In the genomic region with DNA sequence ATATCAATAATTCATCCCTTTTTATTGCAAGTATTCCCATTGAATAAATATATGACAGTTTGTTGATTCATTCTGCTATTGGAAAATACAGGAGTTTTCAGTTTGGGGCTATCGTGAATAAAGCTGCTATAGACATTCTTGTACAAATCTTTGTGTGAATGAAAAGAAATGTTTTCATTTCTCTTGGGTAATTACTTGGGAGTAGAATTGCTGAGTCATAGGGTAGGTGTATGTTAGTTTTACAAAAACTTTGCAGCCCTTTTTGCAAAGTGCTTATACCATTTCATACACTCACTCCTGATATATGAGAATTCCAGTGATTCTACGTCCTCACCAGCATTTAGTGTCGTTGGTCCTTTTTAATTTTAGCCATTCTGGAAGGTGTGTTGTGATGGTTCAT, we compare ENCODE assay signal across 35 cellular contexts. TPM values are rescaled to one million over a fixed set of nuclear protein-coding genes. Genes with fewer than 3 reads are reported as not detected.
"Had no signal": no experiment of that assay in that cellular context is flagged by ENCODE, and none has a peak within 500 bp of the region (broad histone marks: within the 10 kb centered on the region; RNA-seq: fewer than 3 reads in every experiment).

No MANE protein-coding gene starts in this region.

- DNase-seq: activated CD4-positive, alpha-beta memory T cell treated with anti-CD3 and anti-CD28 coated beads, Interleukin-2, amount 10 ng/mL, durations not matched to agents 7 days and 5 days; activated CD4-positive, alpha-beta T cell treated with anti-CD3 and anti-CD28 coated beads for 36 hours; activated CD4-positive, alpha-beta T cell treated with anti-CD3 and anti-CD28 coated beads, Interleukin-2, amount 10 ng/mL, durations not matched to agents 24 days and 14 days; activated CD4-positive, CD25-positive, alpha-beta regulatory T cell; activated CD4-positive, CD25-positive, alpha-beta regulatory T cell treated with anti-CD3 and anti-CD28 coated beads, Interleukin-2, amount 50 U/mL, for 72 hours; activated CD8-positive, alpha-beta memory T cell treated with anti-CD3 and anti-CD28 coated beads, Interleukin-2, amount 50 U/mL, for 48 hours; activated gamma-delta T cell; activated naive CD4-positive, alpha-beta T cell; activated naive CD4-positive, alpha-beta T cell treated with anti-CD3 and anti-CD28 coated beads, Interleukin-2, amount 10 ng/mL, durations not matched to agents 7 days and 5 days; activated naive CD8-positive, alpha-beta T cell treated with anti-CD3 and anti-CD28 coated beads, Interleukin-2, amount 10 ng/mL, durations not matched to agents 7 days and 5 days; activated T-cell treated with anti-CD3 and anti-CD28 coated beads for 4 hours; activated T-cell treated with anti-CD3 and anti-CD28 coated beads, Interleukin-2, amount 50 U/mL, for 24 hours; activated T-cell treated with anti-CD3 and anti-CD28 coated beads, Interleukin-2, amount 50 U/mL, for 72 hours; anterior cingulate cortex; brain microvascular endothelial cell; caudate nucleus; cortex of kidney; dermis blood vessel endothelial cell; effector CD4-positive, alpha-beta T cell; effector memory CD8-positive, alpha-beta T cell; esophagus squamous epithelium; foreskin melanocyte; heart right ventricle; T-helper 2 cell had no signal

- H3K4me1 ChIP-seq: esophagus squamous epithelium, gastroesophageal sphincter, heart right ventricle had no signal

- H3K27ac Mint-ChIP-seq: activated CD4-positive, alpha-beta memory T cell treated with anti-CD3 and anti-CD28 coated beads, Interleukin-2, amount 10 ng/mL, durations not matched to agents 7 days and 5 days; activated CD4-positive, alpha-beta T cell treated with anti-CD3 and anti-CD28 coated beads for 36 hours; activated CD4-positive, alpha-beta T cell treated with anti-CD3 and anti-CD28 coated beads, Interleukin-2, amount 10 ng/mL, durations not matched to agents 24 days and 14 days; activated naive CD4-positive, alpha-beta T cell treated with anti-CD3 and anti-CD28 coated beads, Interleukin-2, amount 10 ng/mL, durations not matched to agents 7 days and 5 days; activated naive CD4-positive, alpha-beta T cell treated with anti-CD3 and anti-CD28 coated beads, Interleukin-2, amount 50 U/mL, for 72 hours; activated naive CD8-positive, alpha-beta T cell treated with anti-CD3 and anti-CD28 coated beads, Interleukin-2, amount 10 ng/mL, durations not matched to agents 7 days and 5 days; activated T-cell treated with anti-CD3 and anti-CD28 coated beads, Interleukin-2, amount 50 U/mL, for 24 hours; activated T-cell treated with anti-CD3 and anti-CD28 coated beads, Interleukin-2, amount 50 U/mL, for 72 hours; effector memory CD8-positive, alpha-beta T cell had no signal

- H3K27me3 Mint-ChIP-seq: activated CD4-positive, alpha-beta memory T cell treated with anti-CD3 and anti-CD28 coated beads, Interleukin-2, amount 10 ng/mL, durations not matched to agents 7 days and 5 days; activated CD4-positive, alpha-beta T cell treated with anti-CD3 and anti-CD28 coated beads, Interleukin-2, amount 10 ng/mL, durations not matched to agents 24 days and 14 days; activated naive CD4-positive, alpha-beta T cell treated with anti-CD3 and anti-CD28 coated beads, Interleukin-2, amount 10 ng/mL, durations not matched to agents 7 days and 5 days; activated naive CD8-positive, alpha-beta T cell treated with anti-CD3 and anti-CD28 coated beads, Interleukin-2, amount 10 ng/mL, durations not matched to agents 7 days and 5 days; effector memory CD8-positive, alpha-beta T cell had no signal

- ATAC-seq: activated CD4-positive, alpha-beta T cell treated with anti-CD3 and anti-CD28 coated beads for 36 hours; activated naive CD4-positive, alpha-beta T cell treated with anti-CD3 and anti-CD28 coated beads, Interleukin-2, amount 50 U/mL, for 72 hours; activated T-cell treated with anti-CD3 and anti-CD28 coated beads, Interleukin-2, amount 50 U/mL, for 72 hours; effector memory CD8-positive, alpha-beta T cell; gastroesophageal sphincter; heart right ventricle had no signal

- H3K9me3 ChIP-seq: esophagus squamous epithelium had no signal

- H3K4me3 Mint-ChIP-seq: activated CD4-positive, alpha-beta memory T cell treated with anti-CD3 and anti-CD28 coated beads, Interleukin-2, amount 10 ng/mL, durations not matched to agents 7 days and 5 days; activated CD4-positive, alpha-beta T cell treated with anti-CD3 and anti-CD28 coated beads for 36 hours; activated CD4-positive, alpha-beta T cell treated with anti-CD3 and anti-CD28 coated beads, Interleukin-2, amount 10 ng/mL, durations not matched to agents 24 days and 14 days; activated naive CD4-positive, alpha-beta T cell treated with anti-CD3 and anti-CD28 coated beads, Interleukin-2, amount 10 ng/mL, durations not matched to agents 7 days and 5 days; activated naive CD8-positive, alpha-beta T cell treated with anti-CD3 and anti-CD28 coated beads, Interleukin-2, amount 10 ng/mL, durations not matched to agents 7 days and 5 days; activated T-cell treated with anti-CD3 and anti-CD28 coated beads, Interleukin-2, amount 50 U/mL, for 24 hours; activated T-cell treated with anti-CD3 and anti-CD28 coated beads, Interleukin-2, amount 50 U/mL, for 72 hours; effector memory CD8-positive, alpha-beta T cell had no signal

- H3K27me3 ChIP-seq: brain microvascular endothelial cell, esophagus squamous epithelium, gastroesophageal sphincter, heart right ventricle had no signal

- H3K4me3 ChIP-seq: esophagus squamous epithelium, gastroesophageal sphincter, heart right ventricle had no signal

- H3K9me3 Mint-ChIP-seq: activated CD4-positive, alpha-beta memory T cell treated with anti-CD3 and anti-CD28 coated beads, Interleukin-2, amount 10 ng/mL, durations not matched to agents 7 days and 5 days; activated CD4-positive, alpha-beta T cell treated with anti-CD3 and anti-CD28 coated beads, Interleukin-2, amount 10 ng/mL, durations not matched to agents 24 days and 14 days; activated naive CD4-positive, alpha-beta T cell treated with anti-CD3 and anti-CD28 coated beads, Interleukin-2, amount 10 ng/mL, durations not matched to agents 7 days and 5 days; activated naive CD4-positive, alpha-beta T cell treated with anti-CD3 and anti-CD28 coated beads, Interleukin-2, amount 50 U/mL, for 72 hours; activated naive CD8-positive, alpha-beta T cell treated with anti-CD3 and anti-CD28 coated beads, Interleukin-2, amount 10 ng/mL, durations not matched to agents 7 days and 5 days; activated T-cell treated with anti-CD3 and anti-CD28 coated beads, Interleukin-2, amount 50 U/mL, for 24 hours; activated T-cell treated with anti-CD3 and anti-CD28 coated beads, Interleukin-2, amount 50 U/mL, for 72 hours had no signal

- H3K36me3 ChIP-seq: brain microvascular endothelial cell, esophagus squamous epithelium, gastroesophageal sphincter, heart right ventricle had no signal

- H3K27ac ChIP-seq: brain microvascular endothelial cell, epithelial cell of prostate, esophagus squamous epithelium, gastroesophageal sphincter, heart right ventricle had no signal

- FAIRE-seq: astrocyte, colon had no signal

- H3K4me1 Mint-ChIP-seq: activated CD4-positive, alpha-beta memory T cell treated with anti-CD3 and anti-CD28 coated beads, Interleukin-2, amount 10 ng/mL, durations not matched to agents 7 days and 5 days; activated CD4-positive, alpha-beta T cell treated with anti-CD3 and anti-CD28 coated beads for 36 hours; activated CD4-positive, alpha-beta T cell treated with anti-CD3 and anti-CD28 coated beads, Interleukin-2, amount 10 ng/mL, durations not matched to agents 24 days and 14 days; activated naive CD4-positive, alpha-beta T cell treated with anti-CD3 and anti-CD28 coated beads, Interleukin-2, amount 10 ng/mL, durations not matched to agents 7 days and 5 days; activated naive CD8-positive, alpha-beta T cell treated with anti-CD3 and anti-CD28 coated beads, Interleukin-2, amount 10 ng/mL, durations not matched to agents 7 days and 5 days had no signal

- H3K36me3 Mint-ChIP-seq: activated naive CD4-positive, alpha-beta T cell treated with anti-CD3 and anti-CD28 coated beads, Interleukin-2, amount 10 ng/mL, durations not matched to agents 7 days and 5 days; activated naive CD4-positive, alpha-beta T cell treated with anti-CD3 and anti-CD28 coated beads, Interleukin-2, amount 50 U/mL, for 72 hours; activated naive CD8-positive, alpha-beta T cell treated with anti-CD3 and anti-CD28 coated beads, Interleukin-2, amount 10 ng/mL, durations not matched to agents 7 days and 5 days had no signal

RNA-seq across cellular contexts. Expression of gene PTCSC3, which starts 6.9 kb away (rescaled TPM):
- total RNA-seq: activated CD4-positive, alpha-beta memory T cell treated with anti-CD3 and anti-CD28 coated beads, Interleukin-2, amount 10 ng/mL, durations not matched to agents 7 days and 5 days; activated CD4-positive, alpha-beta T cell treated with anti-CD3 and anti-CD28 coated beads for 36 hours; activated CD4-positive, alpha-beta T cell treated with anti-CD3 and anti-CD28 coated beads, Interleukin-2, amount 10 ng/mL, durations not matched to agents 24 days and 14 days; activated naive CD4-positive, alpha-beta T cell treated with anti-CD3 and anti-CD28 coated beads, Interleukin-2, amount 50 U/mL, for 72 hours; activated naive CD8-positive, alpha-beta T cell treated with anti-CD3 and anti-CD28 coated beads, Interleukin-2, amount 10 ng/mL, durations not matched to agents 7 days and 5 days; activated T-cell treated with anti-CD3 and anti-CD28 coated beads, Interleukin-2, amount 50 U/mL, for 72 hours; astrocyte; chondrocyte; dermis blood vessel endothelial cell; esophagus squamous epithelium; fibroblast of lung; fibroblast of villous mesenchyme; gastroesophageal sphincter; glomerular endothelial cell; heart right ventricle; T-helper 1 cell treated with Interleukin-12 subunit alpha and Interleukin-12 subunit beta and Interleukin-4 antibody, amounts not matched to agents 30 ng/mL and 1 ng/mL, for 36 hours had no signal
- polyA plus RNA-seq: esophagus, fibroblast of lung, heart right ventricle had no signal
